In genomic region chr2:236919801-236920379, GRCh38 we compare ENCODE assay signal across 7 cellular contexts.
DNase-seq lines count a peak whose midpoint lies in the region; ATAC-seq, FAIRE-seq and TF ChIP-seq lines count a peak whose summit lies in the region.
"Not testable (repeated sequence)": the region's sequence is repeated elsewhere in the genome, so short reads cannot be mapped to it uniquely, and the experiment has no call there.

No MANE protein-coding gene starts in this region.

- not testable (repeated sequence) for DNase-seq in A549 (ENCODE audit: low read depth in 1 of 2, low spot score in 1 of 2); WTC11 (ENCODE audit: low spot score); neural progenitor cell (ENCODE audit: low spot score)
- DNase-seq in esophagus muscularis mucosa (ENCODE audit: extremely low spot score) (peak; percentile 78), lung (ENCODE audit: low spot score) (peak; percentile 22), ureter (ENCODE audit: low spot score) (peak; percentile 29)

- WGBS in A549 (ENCODE audit: missing lambda C conversion rate): 63% methylated on average over 10 of the region's 11 CpGs
- 85% methylated on average over 11 of the region's 11 CpGs for WGBS in esophagus muscularis mucosa
- WGBS in lung, 2 donors: 94 to 96% methylated on average over 11 of the region's 11 CpGs

- H3K27me3 Mint-ChIP-seq in WTC11 (ENCODE audit: low read depth); neural progenitor cell (ENCODE audit: insufficient read depth, low read depth): not testable (repeated sequence)

- TF ChIP-seq EP300 in A549 (IDR thresholded peaks at IDR 0.05); esophagus muscularis mucosa (IDR thresholded peaks at IDR 0.05): not testable (repeated sequence)

- CTCF ChIA-PET in A549 (lab: Yijun Ruan, JAX): not testable (repeated sequence)
- CTCF ChIA-PET in HEK293 (lab: Yijun Ruan, JAX) (interaction anchor here (0.7 to 1.3 kb wide), 2 partner anchors 37 to 40 kb away, joined by 3 read pairs; no protein-coding TSS in a partner anchor), WTC11 (lab: Charles Lee) (interaction anchor here (1.3 kb wide), 1 partner anchor 107 kb away, joined by 3 read pairs; no protein-coding TSS in a partner anchor)

- H3K36me3 Mint-ChIP-seq in WTC11, neural progenitor cell: not testable (repeated sequence)

- POLR2A ChIA-PET in A549 (lab: Yijun Ruan, JAX); HEK293 (lab: Yijun Ruan, JAX): not testable (repeated sequence)
- POLR2A ChIA-PET in WTC11 (lab: Charles Lee): interaction anchor here (0.6 kb wide), 1 partner anchor 1473 kb away, joined by 3 read pairs; no protein-coding TSS in a partner anchor

- H4K20me1 ChIP-seq in neural progenitor cell (ENCODE audit: low read depth): not testable (repeated sequence)

- not testable (repeated sequence) for H3K27ac ChIP-seq in A549; HEK293 (ENCODE audit: extremely low read depth, low read depth, low read length); esophagus muscularis mucosa (replicated peaks in 1 of 4); lung (ENCODE audit: low read depth in 1 of 2, low read length in 1 of 2); neural progenitor cell

- not testable (repeated sequence) for H3K9ac ChIP-seq in neural progenitor cell

- not testable (repeated sequence) for H3K9me3 ChIP-seq in A549; HEK293 (ENCODE audit: control insufficient read depth, insufficient read depth, low read depth, low read length); esophagus muscularis mucosa; lung (ENCODE audit: control insufficient read depth in 2 of 2, insufficient read depth in 1 of 2, low read length in 1 of 2); neural progenitor cell (ENCODE audit: low read depth)

- H2AFZ ChIP-seq in neural progenitor cell (replicated peaks): peak overlapping the region; percentile 2

- not testable (repeated sequence) for TF ChIP-seq CTCF in A549 (IDR thresholded peaks at IDR 0.05); HEK293 (tag by site-specific recombination; IDR thresholded peaks at IDR 0.05); WTC11 (IDR thresholded peaks at IDR 0.05); esophagus muscularis mucosa (IDR thresholded peaks at IDR 0.05); lung (IDR thresholded peaks at IDR 0.05; ENCODE audit: control extremely low read depth, extremely low read depth); neural progenitor cell (IDR thresholded peaks at IDR 0.05)

- H3K4me1 ChIP-seq in A549; HEK293 (ENCODE audit: control insufficient read depth, insufficient read depth, low read length); esophagus muscularis mucosa; lung (ENCODE audit: control insufficient read depth in 2 of 2, insufficient read depth in 2 of 2, low read length in 2 of 2); neural progenitor cell: not testable (repeated sequence)

- not testable (repeated sequence) for H3K36me3 ChIP-seq in HEK293 (ENCODE audit: control insufficient read depth in 2 of 2, insufficient read depth in 1 of 2, low read length in 2 of 2); esophagus muscularis mucosa; lung (ENCODE audit: control insufficient read depth in 2 of 2, insufficient read depth in 2 of 2, low read length in 2 of 2); neural progenitor cell

- intact Hi-C loops in esophagus muscularis mucosa (cut with DNase I): not testable (repeated sequence)

- not testable (repeated sequence) for H3K27ac Mint-ChIP-seq in WTC11, neural progenitor cell

- not testable (repeated sequence) for H3K4me1 Mint-ChIP-seq in WTC11
- H3K4me1 Mint-ChIP-seq in neural progenitor cell: peaks cover 11% of the 10 kb centered on the region

- H3K4me3 ChIP-seq in A549; HEK293 (ENCODE audit: low read depth, low read length); esophagus muscularis mucosa; lung; neural progenitor cell: not testable (repeated sequence)

- peaks cover 0 to 17% (median 0%) of the 10 kb centered on the region in 4 donors for H3K27me3 ChIP-seq in esophagus muscularis mucosa
- H3K27me3 ChIP-seq in lung (ENCODE audit: control insufficient read depth, insufficient read depth); neural progenitor cell: not testable (repeated sequence)

- H3K79me2 ChIP-seq in neural progenitor cell (ENCODE audit: low read depth): not testable (repeated sequence)

- not testable (repeated sequence) for H3K9me3 Mint-ChIP-seq in WTC11, neural progenitor cell

- not testable (repeated sequence) for TF ChIP-seq RAD21 in A549 (conservative IDR thresholded peaks at IDR 0.05 in 1 of 2, IDR thresholded peaks at IDR 0.05 in 1 of 2)

- H3K4me3 Mint-ChIP-seq in WTC11, neural progenitor cell: not testable (repeated sequence)

- not testable (repeated sequence) for TF ChIP-seq POLR2A in A549 (IDR thresholded peaks at IDR 0.05; ENCODE audit: low read length); esophagus muscularis mucosa (IDR thresholded peaks at IDR 0.05; ENCODE audit: low read depth)

- not testable (repeated sequence) for H3K4me2 ChIP-seq in A549, neural progenitor cell

- H3F3A ChIP-seq in neural progenitor cell (ENCODE audit: low read depth): not testable (repeated sequence)

- FAIRE-seq in A549 (lab: Jason Lieb, UNC): not testable (repeated sequence)

- ATAC-seq in A549; WTC11; lung (ENCODE audit: insufficient read depth, low FRiP score): not testable (repeated sequence)

TF ChIP-seq in A549, 52 proteins besides CTCF, POLR2A, EP300 and RAD21:
- peak; percentile 16; the same call in 1 of the 2 replicates for TF ChIP-seq ZC3H11A (IDR thresholded peaks at IDR 0.05)
TF ChIP-seq in A549: peak in this region for 1; not testable (repeated sequence) for 51.

TF ChIP-seq in WTC11, 78 proteins besides CTCF, POLR2A, EP300 and RAD21:
- peak; percentile 69; the same call in 1 of the 2 replicates for TF ChIP-seq HMGA2 (CRISPR knock-in tag; IDR thresholded peaks at IDR 0.05)
